Comparison of ENCODE assay signal across 8 cellular contexts in genomic region chr11:8813658-8814057, GRCh38.
A peak's percentile ranks its signal among the peaks of the same experiment; 100 is the strongest.
DNase-seq lines count a peak whose midpoint lies in the region; ATAC-seq and TF ChIP-seq lines count a peak whose summit lies in the region.

No MANE protein-coding gene starts in this region.

- TF ChIP-seq CTCF in C4-2B (conservative IDR thresholded peaks at IDR 0.05) (peak; percentile 90), Peyer's patch (IDR thresholded peaks at IDR 0.05) (peak; percentile 36 to 82 (median 74)), heart left ventricle (IDR thresholded peaks at IDR 0.05) (peak; percentile 83 to 93 (median 85))

- no peaks in the 10 kb centered on the region for H3K27me3 ChIP-seq in Peyer's patch
- no peaks in the 10 kb centered on the region for H3K27me3 ChIP-seq in heart left ventricle

- TF ChIP-seq POLR2A in Peyer's patch (IDR thresholded peaks at IDR 0.05) = no peak
- TF ChIP-seq POLR2A in heart left ventricle (IDR thresholded peaks at IDR 0.05) = no peak

- DNase-seq in Jurkat, Clone E6-1 (ENCODE audit: low read depth, low spot score) = peak; percentile 77
- peak in 2 of 3 donors; percentile 29 to 78 for DNase-seq in Peyer's patch
- DNase-seq in activated naive CD4-positive, alpha-beta T cell treated with anti-CD3 and anti-CD28 coated beads, Interleukin-2, amount 50 U/mL, for 72 hours (ENCODE audit: low spot score in 2 of 2) = peak in 1 of 2 donors; percentile 58
- DNase-seq in heart left ventricle = peak; percentile 69 to 84 (median 74)
- DNase-seq in posterior cingulate gyrus = peak; percentile 40 to 96 (median 73)
- no peak for DNase-seq in effector CD8-positive, alpha-beta T cell (lab: John Stamatoyannopoulos, UW)

- intact Hi-C loops in heart left ventricle (cut with DNase I) (loop anchor here (2.0 to 10.0 kb wide), 14 partner anchors 36 to 479 kb away; partner anchors contain the start of genes RPL27A (in 3 of the 10), TRIM66 (in 3 of the 10), AKIP1 (in 2 of the 10) and TMEM9B (in 1 of the 10)), posterior cingulate gyrus (cut with DNase I) (loop anchor here (2.0 to 5.0 kb wide), 2 partner anchors 97 to 126 kb away; partner anchors contain the start of gene AKIP1)

- peak; percentile 77 for ATAC-seq in GM19463 (IDR thresholded peaks at IDR 0.05; ENCODE audit: unreplicated experiment)
- ATAC-seq in activated naive CD4-positive, alpha-beta T cell treated with anti-CD3 and anti-CD28 coated beads, Interleukin-2, amount 50 U/mL, for 72 hours = peak; percentile 70 to 78
- ATAC-seq in heart left ventricle = peak in 3 of 4 donors; percentile 41 to 64 (median 55)

- H3K9me3 Mint-ChIP-seq in activated naive CD4-positive, alpha-beta T cell treated with anti-CD3 and anti-CD28 coated beads, Interleukin-2, amount 50 U/mL, for 72 hours = no peaks in the 10 kb centered on the region

- WGBS in heart left ventricle, 4 donors = 15 to 29% (median 18%) methylated on average over 1 of the region's 1 CpG

- no peak overlapping the region for H3K27ac Mint-ChIP-seq in activated naive CD4-positive, alpha-beta T cell treated with anti-CD3 and anti-CD28 coated beads, Interleukin-2, amount 50 U/mL, for 72 hours

- H3K4me3 ChIP-seq in Jurkat, Clone E6-1 (ENCODE audit: low read length) = no peak overlapping the region; the same call in 1 of the 2 replicates
- H3K4me3 ChIP-seq in Peyer's patch (no peak overlapping the region), heart left ventricle (no peak overlapping the region)

- no peaks in the 10 kb centered on the region for H3K9me3 ChIP-seq in Peyer's patch
- no peaks in the 10 kb centered on the region for H3K9me3 ChIP-seq in heart left ventricle

- H3K36me3 ChIP-seq in Peyer's patch (no peaks in the 10 kb centered on the region), heart left ventricle (no peaks in the 10 kb centered on the region)

- H3K27ac ChIP-seq in C4-2B = no peak overlapping the region
- H3K27ac ChIP-seq in Peyer's patch = peak overlapping the region in 3 of 4 donors; percentile 3 to 74 (median 63)
- H3K27ac ChIP-seq in heart left ventricle = peak overlapping the region in 8 of 12 donors; percentile 4 to 89 (median 37)

- H3K4me1 ChIP-seq in Peyer's patch (peaks cover 0 to 34% (median 3%) of the 10 kb centered on the region in 4 donors), heart left ventricle (peaks cover 0 to 48% (median 26%) of the 10 kb centered on the region in 12 donors)

- H3K36me3 Mint-ChIP-seq in activated naive CD4-positive, alpha-beta T cell treated with anti-CD3 and anti-CD28 coated beads, Interleukin-2, amount 50 U/mL, for 72 hours = no peaks in the 10 kb centered on the region
